8 cellular contexts compared by ENCODE assay signal in the genomic region with DNA sequence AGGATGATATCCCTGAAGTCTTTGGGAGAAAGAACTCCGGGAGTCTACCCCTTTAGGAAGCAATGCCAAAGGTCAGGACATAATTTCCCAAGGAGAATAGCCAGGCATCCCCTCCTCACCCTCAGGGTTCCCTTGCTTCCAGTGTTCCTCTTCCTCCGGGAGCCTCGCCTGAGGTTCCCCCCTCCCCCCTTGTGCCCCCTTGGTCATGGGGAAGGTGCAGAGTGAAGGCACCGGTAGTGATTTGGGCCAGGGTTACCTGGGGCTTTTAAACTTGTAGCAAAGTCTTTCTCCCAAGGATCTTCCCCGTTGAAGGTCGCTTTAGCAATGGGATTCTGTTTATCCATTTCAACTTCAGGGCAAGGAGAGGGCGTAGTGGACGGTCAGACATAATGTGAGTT. TPM values are rescaled to one million over a fixed set of nuclear protein-coding genes. Genes with fewer than 3 reads are reported as not detected.
A peak's percentile ranks its signal among the peaks of the same experiment; 100 is the strongest.
DNase-seq lines count a peak whose midpoint lies in the region; ATAC-seq and TF ChIP-seq lines count a peak whose summit lies in the region.
"Had no signal": no experiment of that assay in that cellular context is flagged by ENCODE, and none has a peak within 500 bp of the region (broad histone marks: within the 10 kb centered on the region; RNA-seq: fewer than 3 reads in every experiment).

No MANE protein-coding gene starts in this region.

- intact Hi-C loops in activated T-helper 1 cell treated with anti-CD3 and anti-CD28 coated beads, Interleukin-12 subunit alpha, Interleukin-12 subunit beta, Interleukin-2, Interleukin-4 antibody, amounts not matched to agents 30 ng/mL and 10 ng/mL and 1 ng/mL, durations not matched to agents 14 hours and 24 hours and 36 hours (cut with micrococcal nuclease), result loop anchor here (5.0 to 10.0 kb wide), 3 partner anchors 415 to 1328 kb away; partner anchors contain the start of gene TASP1

- H3K4me3 ChIP-seq in HEK293 (ENCODE audit: low read depth, low read length) (no peak overlapping the region), smooth muscle cell (peak overlapping the region; percentile 63)

- H3K27ac ChIP-seq in HEK293 (ENCODE audit: extremely low read depth, low read depth, low read length), result no peak overlapping the region
- H3K27ac ChIP-seq in smooth muscle cell (ENCODE audit: low read depth), result no peak overlapping the region

- H3K9me3 Mint-ChIP-seq in activated T-helper 1 cell treated with anti-CD3 and anti-CD28 coated beads, Interleukin-12 subunit alpha, Interleukin-12 subunit beta, Interleukin-2, Interleukin-4 antibody, amounts not matched to agents 30 ng/mL and 10 ng/mL and 1 ng/mL, durations not matched to agents 14 hours and 24 hours and 36 hours, result peaks cover 12% of the 10 kb centered on the region
- H3K9me3 Mint-ChIP-seq in immature natural killer cell, result peaks cover 0 to 4% (median 0%) of the 10 kb centered on the region in 6 donors

- POLR2A ChIA-PET in HEK293 (lab: Yijun Ruan, JAX), result no interaction called here

- H3K27ac Mint-ChIP-seq in activated T-helper 1 cell treated with anti-CD3 and anti-CD28 coated beads, Interleukin-12 subunit alpha, Interleukin-12 subunit beta, Interleukin-2, Interleukin-4 antibody, amounts not matched to agents 30 ng/mL and 10 ng/mL and 1 ng/mL, durations not matched to agents 14 hours and 24 hours and 36 hours, result no peak overlapping the region
- no peak overlapping the region for H3K27ac Mint-ChIP-seq in immature natural killer cell

- no peaks in the 10 kb centered on the region for H3F3A ChIP-seq in smooth muscle cell (ENCODE audit: low read depth)

- H3K27me3 Mint-ChIP-seq in activated T-helper 1 cell treated with anti-CD3 and anti-CD28 coated beads, Interleukin-12 subunit alpha, Interleukin-12 subunit beta, Interleukin-2, Interleukin-4 antibody, amounts not matched to agents 30 ng/mL and 10 ng/mL and 1 ng/mL, durations not matched to agents 14 hours and 24 hours and 36 hours (ENCODE audit: insufficient read depth), result peaks cover 58% of the 10 kb centered on the region
- H3K27me3 Mint-ChIP-seq in immature natural killer cell (ENCODE audit: low read depth in 3 of 3), result peaks cover 18 to 28% (median 20%) of the 10 kb centered on the region in 3 donors

- DNase-seq in activated T-helper 1 cell treated with anti-CD3 and anti-CD28 coated beads, Interleukin-12 subunit alpha, Interleukin-12 subunit beta, Interleukin-2, Interleukin-4 antibody, amounts not matched to agents 30 ng/mL and 10 ng/mL and 1 ng/mL, durations not matched to agents 14 hours and 24 hours and 36 hours (ENCODE audit: low spot score), result no peak
- DNase-seq in immature natural killer cell, result no peak
- no peak for DNase-seq in smooth muscle cell (lab: John Stamatoyannopoulos, UW; ENCODE audit: unreplicated experiment)
- DNase-seq in Kasumi-1 (lab: John Stamatoyannopoulos, UW), result no peak

- no peaks in the 10 kb centered on the region for H3K36me3 ChIP-seq in HEK293 (ENCODE audit: control insufficient read depth in 2 of 2, insufficient read depth in 1 of 2, low read length in 2 of 2)
- H3K36me3 ChIP-seq in smooth muscle cell (ENCODE audit: low read depth), result no peaks in the 10 kb centered on the region

- peaks cover 12% of the 10 kb centered on the region for H3K79me2 ChIP-seq in smooth muscle cell (ENCODE audit: low read depth)

- WGBS in smooth muscle cell (ENCODE audit: low lambda C conversion rate), result 7% methylated on average over 8 of the region's 8 CpGs

- peak overlapping the region; percentile 79 for H3K4me3 Mint-ChIP-seq in activated T-helper 1 cell treated with anti-CD3 and anti-CD28 coated beads, Interleukin-12 subunit alpha, Interleukin-12 subunit beta, Interleukin-2, Interleukin-4 antibody, amounts not matched to agents 30 ng/mL and 10 ng/mL and 1 ng/mL, durations not matched to agents 14 hours and 24 hours and 36 hours
- H3K4me3 Mint-ChIP-seq in immature natural killer cell, result peak overlapping the region; percentile 73 to 82 (median 81)

- CTCF ChIA-PET in HEK293 (lab: Yijun Ruan, JAX), result no interaction called here

- no peaks in the 10 kb centered on the region for H4K20me1 ChIP-seq in smooth muscle cell (ENCODE audit: low read depth)

- peaks cover 15% of the 10 kb centered on the region for H3K4me1 Mint-ChIP-seq in activated T-helper 1 cell treated with anti-CD3 and anti-CD28 coated beads, Interleukin-12 subunit alpha, Interleukin-12 subunit beta, Interleukin-2, Interleukin-4 antibody, amounts not matched to agents 30 ng/mL and 10 ng/mL and 1 ng/mL, durations not matched to agents 14 hours and 24 hours and 36 hours (ENCODE audit: low read depth)
- peaks cover 17 to 18% of the 10 kb centered on the region in 2 donors for H3K4me1 Mint-ChIP-seq in immature natural killer cell

- no peaks in the 10 kb centered on the region for H3K9me3 ChIP-seq in HEK293 (ENCODE audit: control insufficient read depth, insufficient read depth, low read depth, low read length)
- H3K9me3 ChIP-seq in smooth muscle cell (replicated peaks; ENCODE audit: low read depth), result no peaks in the 10 kb centered on the region

- H3K36me3 Mint-ChIP-seq in activated T-helper 1 cell treated with anti-CD3 and anti-CD28 coated beads, Interleukin-12 subunit alpha, Interleukin-12 subunit beta, Interleukin-2, Interleukin-4 antibody, amounts not matched to agents 30 ng/mL and 10 ng/mL and 1 ng/mL, durations not matched to agents 14 hours and 24 hours and 36 hours (ENCODE audit: low read depth), result peaks cover 2% of the 10 kb centered on the region
- no peaks in the 10 kb centered on the region for H3K36me3 Mint-ChIP-seq in immature natural killer cell

- 0 out of 2 replicates have a peak, but pooled peaks cover 2% of the 10 kb centered on the region for H3K4me1 ChIP-seq in HEK293 (ENCODE audit: control insufficient read depth, insufficient read depth, low read length)
- peaks cover 21% of the 10 kb centered on the region for H3K4me1 ChIP-seq in smooth muscle cell (ENCODE audit: low read depth)

- H3K4me2 ChIP-seq in smooth muscle cell, result peak overlapping the region; percentile 84

- ATAC-seq in HG03565 (IDR thresholded peaks at IDR 0.05; ENCODE audit: unreplicated experiment) (no peak), HG02623 (IDR thresholded peaks at IDR 0.05; ENCODE audit: unreplicated experiment) (no peak)

- H3K27me3 ChIP-seq in smooth muscle cell (ENCODE audit: low read depth), result peaks cover 32% of the 10 kb centered on the region

- H2AFZ ChIP-seq in smooth muscle cell (ENCODE audit: low read depth), result peak overlapping the region; percentile 74

- no peak overlapping the region for H3K9ac ChIP-seq in smooth muscle cell (ENCODE audit: low read depth)

- no peak for TF ChIP-seq CTCF in HEK293 (tag by site-specific recombination; IDR thresholded peaks at IDR 0.05)
- TF ChIP-seq CTCF in smooth muscle cell (IDR thresholded peaks at IDR 0.05; ENCODE audit: borderline replicate concordance, insufficient read depth, poor library complexity, severe bottlenecking), result no peak

TF ChIP-seq in HEK293, 187 proteins besides CTCF, POLR2A, EP300 and RAD21:
- TF ChIP-seq ZNF600 (tag by site-specific recombination; IDR thresholded peaks at IDR 0.05) (no peak), ATF2 (tag by site-specific recombination; IDR thresholded peaks at IDR 0.05; ENCODE audit: low read depth) (no peak), ZBTB1 (tag by site-specific recombination; IDR thresholded peaks at IDR 0.05) (no peak), ZNF335 (tag by site-specific recombination; conservative IDR thresholded peaks at IDR 0.05) (0 out of 2 replicates have a peak, but pooled peaks have one; percentile 2), KLF1 (tag by site-specific recombination; IDR thresholded peaks at IDR 0.05) (no peak), FEZF1 (tag by site-specific recombination; IDR thresholded peaks at IDR 0.05) (no peak), IKZF3 (tag by site-specific recombination; IDR thresholded peaks at IDR 0.05) (0 out of 2 replicates have a peak, but pooled peaks have one; percentile 16), ZNF112 (tag by site-specific recombination; IDR thresholded peaks at IDR 0.05) (no peak), ZNF394 (tag by site-specific recombination; IDR thresholded peaks at IDR 0.05; ENCODE audit: borderline replicate concordance) (no peak)

RNA-seq across cellular contexts. Expression of gene ISM1, which starts 1.2 kb away (rescaled TPM):
- total RNA-seq in activated T-helper 1 cell treated with anti-CD3 and anti-CD28 coated beads, Interleukin-12 subunit alpha, Interleukin-12 subunit beta, Interleukin-2, Interleukin-4 antibody, amounts not matched to agents 30 ng/mL and 10 ng/mL and 1 ng/mL, durations not matched to agents 14 hours and 24 hours and 36 hours, result 2.0 and 2.4 TPM in 2 replicates
- under 1 TPM in 1 of 3 donors, not detected in 2; 0.09 TPM for polyA plus RNA-seq in immature natural killer cell
- 3.3 and 3.5 TPM in 2 replicates for total RNA-seq in smooth muscle cell
- polyA plus RNA-seq in smooth muscle cell, result 2.2 and 2.6 TPM in 2 replicates
- total RNA-seq: lung microvascular endothelial cell had no signal
